8 cellular contexts compared by ENCODE assay signal in genomic region chr6:30722280-30723112, GRCh38. TPM values are rescaled to one million over a fixed set of nuclear protein-coding genes. Genes with fewer than 3 reads are reported as not detected.
DNase-seq lines count a peak whose midpoint lies in the region; ATAC-seq and TF ChIP-seq lines count a peak whose summit lies in the region.

No MANE protein-coding gene starts in this region.

- peak; percentile 97 for TF ChIP-seq CTCF in Panc1 (IDR thresholded peaks at IDR 0.05)

- DNase-seq in DMS 273 (lab: John Stamatoyannopoulos, UW; ENCODE audit: unreplicated experiment) (peak; percentile 89), Panc1 (ENCODE audit: low read depth, low spot score) (no peak), fibroblast of gingiva (ENCODE audit: low read depth) (peak; percentile 68)
- peak; percentile 79 to 89 for DNase-seq in activated T-helper 1 cell treated with anti-CD3 and anti-CD28 coated beads, Interleukin-2, amount 50 U/mL, for 16 hours (ENCODE audit: low read depth in 1 of 2, low spot score in 1 of 2)
- peak; percentile 72 to 90 (median 82) for DNase-seq in naive thymus-derived CD4-positive, alpha-beta T cell
- peak; percentile 76 for DNase-seq in stimulated activated naive CD4-positive, alpha-beta T cell treated with Interleukin-2 at 50 U/mL for 16 hours (lab: John Stamatoyannopoulos, UW)

- peak overlapping the region; percentile 82 for H3K27ac ChIP-seq in Panc1 (ENCODE audit: low read length)
- H3K27ac ChIP-seq in naive thymus-derived CD4-positive, alpha-beta T cell (ENCODE audit: low read depth, low read length): peak overlapping the region; percentile 77

- H3K4me1 Mint-ChIP-seq in IgD-negative memory B cell: peaks cover 23 to 47% (median 37%) of the 10 kb centered on the region in 3 donors
- H3K4me1 Mint-ChIP-seq in naive thymus-derived CD4-positive, alpha-beta T cell: peaks cover 40 to 61% (median 54%) of the 10 kb centered on the region in 7 donors

- peaks cover 29% of the 10 kb centered on the region for H3K36me3 ChIP-seq in Panc1 (ENCODE audit: control insufficient read depth, insufficient read depth, low read length)
- H3K36me3 ChIP-seq in naive thymus-derived CD4-positive, alpha-beta T cell (ENCODE audit: control insufficient read depth in 2 of 3, insufficient read depth in 3 of 3, low read length in 3 of 3): peaks cover 8 to 45% (median 13%) of the 10 kb centered on the region in 3 experiments

- CTCF ChIA-PET in Panc1 (lab: Charles Lee): interaction anchor here (1.6 kb wide), 1 partner anchor 43 kb away, joined by 10 read pairs; no protein-coding TSS in a partner anchor
- CTCF ChIA-PET in naive thymus-derived CD4-positive, alpha-beta T cell (lab: Charles Lee): interaction anchor here (0.7 to 10.2 kb wide), 27 partner anchors 10 to 269 kb away, joined by 3 to 304 read pairs (median 5); partner anchors contain the start of genes ABCF1, DHX16, FLOT1 and MRPS18B

- peak overlapping the region; percentile 94 to 98 (median 98) for H3K27ac Mint-ChIP-seq in IgD-negative memory B cell
- peak overlapping the region; percentile 90 to 98 (median 94) for H3K27ac Mint-ChIP-seq in naive thymus-derived CD4-positive, alpha-beta T cell

- in situ Hi-C loops in Panc1 (cut with HindIII; ENCODE audit: low pct_unique_long_range_greater_than_20kb, low sequenced_read_pairs): no loop called here

- H3K9me3 Mint-ChIP-seq in IgD-negative memory B cell: no peaks in the 10 kb centered on the region
- H3K9me3 Mint-ChIP-seq in naive thymus-derived CD4-positive, alpha-beta T cell: peaks cover 0 to 7% (median 0%) of the 10 kb centered on the region in 11 donors

- ATAC-seq in Panc1 (no peak), HG03039 (IDR thresholded peaks at IDR 0.05; ENCODE audit: unreplicated experiment) (no peak)
- no peak for ATAC-seq in naive thymus-derived CD4-positive, alpha-beta T cell

- no peaks in the 10 kb centered on the region for H3K9me3 ChIP-seq in Panc1 (ENCODE audit: control insufficient read depth, insufficient read depth, low read depth, low read length)
- H3K9me3 ChIP-seq in naive thymus-derived CD4-positive, alpha-beta T cell (ENCODE audit: control insufficient read depth in 2 of 3, low read length in 3 of 3): no peaks in the 10 kb centered on the region

- intact Hi-C loops in Panc1 (cut with micrococcal nuclease; ENCODE audit: unreplicated experiment): loop anchor here (1.0 kb wide), 1 partner anchor 41 kb away; no protein-coding TSS in a partner anchor
- intact Hi-C loops in naive thymus-derived CD4-positive, alpha-beta T cell (cut with micrococcal nuclease): loop anchor here (1.0 to 10.0 kb wide), 7 partner anchors 8 to 658 kb away; partner anchors contain the start of genes ATAT1 (in 1 of the 2), POLR1H (in 1 of the 2) and PPP1R11 (in 1 of the 2)

- peaks cover 35% of the 10 kb centered on the region for H3K4me1 ChIP-seq in Panc1 (ENCODE audit: control insufficient read depth, insufficient read depth, low read length)
- H3K4me1 ChIP-seq in naive thymus-derived CD4-positive, alpha-beta T cell (ENCODE audit: control insufficient read depth in 2 of 2, insufficient read depth in 2 of 2, low read length in 2 of 2): peaks cover 21 to 31% of the 10 kb centered on the region in 2 donors

- H3K27me3 ChIP-seq in Panc1 (ENCODE audit: control insufficient read depth, insufficient read depth, low read length): no peaks in the 10 kb centered on the region
- H3K27me3 ChIP-seq in naive thymus-derived CD4-positive, alpha-beta T cell (ENCODE audit: control insufficient read depth in 2 of 2, insufficient read depth in 2 of 2, low read length in 2 of 2): no peaks in the 10 kb centered on the region

- H3K36me3 Mint-ChIP-seq in IgD-negative memory B cell: peaks cover 3% of the 10 kb centered on the region
- peaks cover 7 to 49% (median 13%) of the 10 kb centered on the region in 5 donors for H3K36me3 Mint-ChIP-seq in naive thymus-derived CD4-positive, alpha-beta T cell

- peak overlapping the region; percentile 96 to 100 (median 98) for H3K4me3 Mint-ChIP-seq in IgD-negative memory B cell
- peak overlapping the region; percentile 90 to 100 (median 97) for H3K4me3 Mint-ChIP-seq in naive thymus-derived CD4-positive, alpha-beta T cell

- no TSS peak for BruUV-seq in Panc1 (replicated peaks; lab: Mats Ljungman, UMichigan)

- no peaks in the 10 kb centered on the region for H3K27me3 Mint-ChIP-seq in IgD-negative memory B cell
- no peaks in the 10 kb centered on the region for H3K27me3 Mint-ChIP-seq in naive thymus-derived CD4-positive, alpha-beta T cell

- POLR2A ChIA-PET in Panc1 (lab: Charles Lee): interaction anchor here (0.8 kb wide), 2 partner anchors 17 to 50 kb away, joined by 4 to 8 read pairs; partner anchors contain the start of gene DHX16
- POLR2A ChIA-PET in naive thymus-derived CD4-positive, alpha-beta T cell (lab: Charles Lee): interaction anchor here (0.6 to 17.4 kb wide), 21 partner anchors 8 to 844 kb away, joined by 3 to 499 read pairs (median 4); partner anchors contain the start of genes ABCF1, DHX16, MRPS18B and PPP1R10

- peak overlapping the region; percentile 88 to 100 for H3K4me3 ChIP-seq in Panc1 (ENCODE audit: low read depth in 2 of 2, low read length in 2 of 2)
- H3K4me3 ChIP-seq in naive thymus-derived CD4-positive, alpha-beta T cell (ENCODE audit: low read length): peak overlapping the region; percentile 80

RNA-seq across cellular contexts. Expression of gene TUBB, which starts 2.3 kb away (rescaled TPM):
- 156 TPM for polyA plus RNA-seq in IgD-negative memory B cell
- total RNA-seq in Panc1 (2021; ENCODE audit: unreplicated experiment): 853 TPM
- polyA plus RNA-seq in Panc1 (2012; ENCODE audit: insufficient read length): 1,083 TPM
- 100 to 1,000 TPM in 4 of 5 experiments, 10 to 100 TPM in 1; 86.7 to 930 (median 242) TPM for total RNA-seq in naive thymus-derived CD4-positive, alpha-beta T cell
- polyA plus RNA-seq in naive thymus-derived CD4-positive, alpha-beta T cell: 100 to 1,000 TPM; 107 to 151 TPM

RNA-seq across cellular contexts. Expression of gene MDC1, which starts 5.4 kb away (rescaled TPM):
- 4.6 TPM for polyA plus RNA-seq in IgD-negative memory B cell
- total RNA-seq in Panc1 (2021; ENCODE audit: unreplicated experiment): 68.6 TPM
- polyA plus RNA-seq in Panc1 (2012; ENCODE audit: insufficient read length): 36.0 TPM
- 10 to 100 TPM; 40.3 to 78.9 (median 62.0) TPM for total RNA-seq in naive thymus-derived CD4-positive, alpha-beta T cell
- 10 to 100 TPM in 1 of 2 donors, 1 to 10 TPM in 1; 4.5 to 11.0 TPM for polyA plus RNA-seq in naive thymus-derived CD4-positive, alpha-beta T cell

RNA-seq across cellular contexts. Expression of gene FLOT1, which starts 20.0 kb away (rescaled TPM):
- polyA plus RNA-seq in IgD-negative memory B cell: 97.3 TPM
- total RNA-seq in Panc1 (2021; ENCODE audit: unreplicated experiment): 176 TPM
- 221 TPM for polyA plus RNA-seq in Panc1 (2012; ENCODE audit: insufficient read length)
- total RNA-seq in naive thymus-derived CD4-positive, alpha-beta T cell: 100 to 1,000 TPM in 1 of 5 experiments, 10 to 100 TPM in 4; 59.4 to 204 (median 81.3) TPM
- 100 to 1,000 TPM; 107 to 132 TPM for polyA plus RNA-seq in naive thymus-derived CD4-positive, alpha-beta T cell

RNA-seq across cellular contexts. Expression of gene IER3, which starts 21.9 kb away (rescaled TPM):
- polyA plus RNA-seq in IgD-negative memory B cell: 0.73 TPM
- total RNA-seq in Panc1 (2021; ENCODE audit: unreplicated experiment): 106 TPM
- polyA plus RNA-seq in Panc1 (2012; ENCODE audit: insufficient read length): 166 TPM
- total RNA-seq in naive thymus-derived CD4-positive, alpha-beta T cell: 10 to 100 TPM; 10.8 to 69.9 (median 26.7) TPM
- 1 to 10 TPM; 2.2 to 2.8 TPM for polyA plus RNA-seq in naive thymus-derived CD4-positive, alpha-beta T cell

RNA-seq across cellular contexts. Expression of gene NRM, which starts 31.7 kb away (rescaled TPM):
- 56.1 TPM for polyA plus RNA-seq in IgD-negative memory B cell
- 21.9 TPM for total RNA-seq in Panc1 (2021; ENCODE audit: unreplicated experiment)
- 26.9 TPM for polyA plus RNA-seq in Panc1 (2012; ENCODE audit: insufficient read length)
- 10 to 100 TPM in 1 of 5 experiments, 1 to 10 TPM in 4; 2.3 to 29.4 (median 3.1) TPM for total RNA-seq in naive thymus-derived CD4-positive, alpha-beta T cell
- polyA plus RNA-seq in naive thymus-derived CD4-positive, alpha-beta T cell: 1 to 10 TPM; 7.2 to 7.6 TPM
